1 cellular context compared by ENCODE assay signal in the genomic region with DNA sequence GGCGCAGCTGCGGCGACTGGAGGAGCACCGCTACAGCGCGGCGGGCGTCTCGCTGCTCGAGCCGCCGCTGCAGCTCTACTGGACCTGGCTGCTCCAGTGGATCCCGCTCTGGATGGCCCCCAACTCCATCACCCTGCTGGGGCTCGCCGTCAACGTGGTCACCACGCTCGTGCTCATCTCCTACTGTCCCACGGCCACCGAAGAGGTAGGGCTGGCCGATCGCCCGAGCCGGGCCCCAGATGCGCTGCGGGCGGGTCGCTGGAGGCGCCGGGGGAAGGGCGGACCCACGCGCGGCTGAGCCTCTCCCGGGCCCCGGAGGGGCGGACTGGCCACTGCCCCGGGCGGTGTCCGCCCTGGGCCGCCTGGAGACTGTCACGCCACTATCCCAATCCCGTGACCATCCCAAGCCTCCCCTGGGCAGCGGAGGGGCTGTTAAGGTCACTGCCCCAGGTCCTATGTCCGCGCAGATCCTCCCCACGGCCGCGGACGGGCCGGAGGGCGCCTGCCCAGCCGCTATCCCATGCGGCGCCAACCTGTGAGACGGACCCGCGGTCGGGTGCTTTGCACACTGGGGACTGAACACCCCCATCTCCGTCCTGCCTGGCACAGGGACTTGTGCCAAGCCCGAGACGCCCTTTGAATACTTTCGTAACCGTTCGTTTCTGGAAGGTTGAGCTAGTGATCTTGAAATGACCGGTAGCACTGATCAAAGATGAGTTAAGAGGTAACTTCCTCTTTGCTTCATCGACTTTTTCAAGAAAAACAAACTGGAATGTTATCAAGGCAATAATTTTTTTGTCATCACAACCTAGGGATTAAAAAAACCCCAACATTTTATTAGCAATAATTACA.
TF ChIP-seq lines count a peak whose summit lies in the region.

No MANE protein-coding gene starts in this region.

TF ChIP-seq in HepG2, 621 proteins besides CTCF, POLR2A, EP300 and RAD21 (continued from another document and continues in another):
- TF ChIP-seq, protein P1, sequence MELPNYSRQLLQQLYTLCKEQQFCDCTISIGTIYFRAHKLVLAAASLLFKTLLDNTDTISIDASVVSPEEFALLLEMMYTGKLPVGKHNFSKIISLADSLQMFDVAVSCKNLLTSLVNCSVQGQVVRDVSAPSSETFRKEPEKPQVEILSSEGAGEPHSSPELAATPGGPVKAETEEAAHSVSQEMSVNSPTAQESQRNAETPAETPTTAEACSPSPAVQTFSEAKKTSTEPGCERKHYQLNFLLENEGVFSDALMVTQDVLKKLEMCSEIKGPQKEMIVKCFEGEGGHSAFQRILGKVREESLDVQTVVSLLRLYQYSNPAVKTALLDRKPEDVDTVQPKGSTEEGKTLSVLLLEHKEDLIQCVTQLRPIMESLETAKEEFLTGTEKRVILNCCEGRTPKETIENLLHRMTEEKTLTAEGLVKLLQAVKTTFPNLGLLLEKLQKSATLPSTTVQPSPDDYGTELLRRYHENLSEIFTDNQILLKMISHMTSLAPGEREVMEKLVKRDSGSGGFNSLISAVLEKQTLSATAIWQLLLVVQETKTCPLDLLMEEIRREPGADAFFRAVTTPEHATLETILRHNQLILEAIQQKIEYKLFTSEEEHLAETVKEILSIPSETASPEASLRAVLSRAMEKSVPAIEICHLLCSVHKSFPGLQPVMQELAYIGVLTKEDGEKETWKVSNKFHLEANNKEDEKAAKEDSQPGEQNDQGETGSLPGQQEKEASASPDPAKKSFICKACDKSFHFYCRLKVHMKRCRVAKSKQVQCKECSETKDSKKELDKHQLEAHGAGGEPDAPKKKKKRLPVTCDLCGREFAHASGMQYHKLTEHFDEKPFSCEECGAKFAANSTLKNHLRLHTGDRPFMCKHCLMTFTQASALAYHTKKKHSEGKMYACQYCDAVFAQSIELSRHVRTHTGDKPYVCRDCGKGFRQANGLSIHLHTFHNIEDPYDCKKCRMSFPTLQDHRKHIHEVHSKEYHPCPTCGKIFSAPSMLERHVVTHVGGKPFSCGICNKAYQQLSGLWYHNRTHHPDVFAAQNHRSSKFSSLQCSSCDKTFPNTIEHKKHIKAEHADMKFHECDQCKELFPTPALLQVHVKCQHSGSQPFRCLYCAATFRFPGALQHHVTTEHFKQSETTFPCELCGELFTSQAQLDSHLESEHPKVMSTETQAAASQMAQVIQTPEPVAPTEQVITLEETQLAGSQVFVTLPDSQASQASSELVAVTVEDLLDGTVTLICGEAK (IDR thresholded peaks at IDR 0.05) = no peak
- TF ChIP-seq, protein P1 (CRISPR knock-in tag; IDR thresholded peaks at IDR 0.05) = 0 out of 2 replicates have a peak, but pooled peaks have one; percentile 43
- TF ChIP-seq ZFX (CRISPR knock-in tag; IDR thresholded peaks at IDR 0.05; ENCODE audit: low read depth) (peak; percentile 39; the same call in 1 of the 2 replicates), ZSCAN22 (CRISPR knock-in tag; IDR thresholded peaks at IDR 0.05) (no peak), ZNF775 (CRISPR knock-in tag; IDR thresholded peaks at IDR 0.05; ENCODE audit: borderline replicate concordance) (no peak), ZFY (CRISPR knock-in tag; IDR thresholded peaks at IDR 0.05) (0 out of 2 replicates have a peak, but pooled peaks have one; percentile 4), ARNT2 (CRISPR knock-in tag; IDR thresholded peaks at IDR 0.05; ENCODE audit: low read depth) (peak; percentile 69), ZNF263 (CRISPR knock-in tag; IDR thresholded peaks at IDR 0.05) (no peak), SMC3 (IDR thresholded peaks at IDR 0.05; ENCODE audit: low read length) (no peak), ZNF660 (CRISPR knock-in tag; IDR thresholded peaks at IDR 0.05; ENCODE audit: borderline replicate concordance, low read depth) (no peak), HMGA1 (CRISPR knock-in tag; conservative IDR thresholded peaks at IDR 0.05) (no peak), FOXO1 (CRISPR knock-in tag; IDR thresholded peaks at IDR 0.05) (no peak), ZNF777 (CRISPR knock-in tag; IDR thresholded peaks at IDR 0.05) (peak; percentile 29; the same call in 1 of the 2 replicates), ISL2 (CRISPR knock-in tag; IDR thresholded peaks at IDR 0.05) (no peak; the same call in 1 of the 2 replicates), ZNF3 (CRISPR knock-in tag; IDR thresholded peaks at IDR 0.05) (no peak), ZNF180 (CRISPR knock-in tag; IDR thresholded peaks at IDR 0.05; ENCODE audit: borderline replicate concordance, low read depth) (no peak), FOXA1 (IDR thresholded peaks at IDR 0.05) (no peak), FOXA1 (CRISPR knock-in tag; IDR thresholded peaks at IDR 0.05) (no peak), PCBP2 (optimal IDR thresholded peaks at IDR 0.05; ENCODE audit: low read depth, low read length, poor library complexity, severe bottlenecking) (no peak), ZNF766 (CRISPR knock-in tag; IDR thresholded peaks at IDR 0.05; ENCODE audit: borderline replicate concordance) (no peak), MTF1 (CRISPR knock-in tag; IDR thresholded peaks at IDR 0.05) (no peak), ZSCAN30 (CRISPR knock-in tag; IDR thresholded peaks at IDR 0.05) (no peak)
- TF ChIP-seq, protein P2, sequence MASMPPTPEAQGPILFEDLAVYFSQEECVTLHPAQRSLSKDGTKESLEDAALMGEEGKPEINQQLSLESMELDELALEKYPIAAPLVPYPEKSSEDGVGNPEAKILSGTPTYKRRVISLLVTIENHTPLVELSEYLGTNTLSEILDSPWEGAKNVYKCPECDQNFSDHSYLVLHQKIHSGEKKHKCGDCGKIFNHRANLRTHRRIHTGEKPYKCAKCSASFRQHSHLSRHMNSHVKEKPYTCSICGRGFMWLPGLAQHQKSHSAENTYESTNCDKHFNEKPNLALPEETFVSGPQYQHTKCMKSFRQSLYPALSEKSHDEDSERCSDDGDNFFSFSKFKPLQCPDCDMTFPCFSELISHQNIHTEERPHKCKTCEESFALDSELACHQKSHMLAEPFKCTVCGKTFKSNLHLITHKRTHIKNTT (CRISPR knock-in tag; IDR thresholded peaks at IDR 0.05) = no peak
- TF ChIP-seq, protein P3, sequence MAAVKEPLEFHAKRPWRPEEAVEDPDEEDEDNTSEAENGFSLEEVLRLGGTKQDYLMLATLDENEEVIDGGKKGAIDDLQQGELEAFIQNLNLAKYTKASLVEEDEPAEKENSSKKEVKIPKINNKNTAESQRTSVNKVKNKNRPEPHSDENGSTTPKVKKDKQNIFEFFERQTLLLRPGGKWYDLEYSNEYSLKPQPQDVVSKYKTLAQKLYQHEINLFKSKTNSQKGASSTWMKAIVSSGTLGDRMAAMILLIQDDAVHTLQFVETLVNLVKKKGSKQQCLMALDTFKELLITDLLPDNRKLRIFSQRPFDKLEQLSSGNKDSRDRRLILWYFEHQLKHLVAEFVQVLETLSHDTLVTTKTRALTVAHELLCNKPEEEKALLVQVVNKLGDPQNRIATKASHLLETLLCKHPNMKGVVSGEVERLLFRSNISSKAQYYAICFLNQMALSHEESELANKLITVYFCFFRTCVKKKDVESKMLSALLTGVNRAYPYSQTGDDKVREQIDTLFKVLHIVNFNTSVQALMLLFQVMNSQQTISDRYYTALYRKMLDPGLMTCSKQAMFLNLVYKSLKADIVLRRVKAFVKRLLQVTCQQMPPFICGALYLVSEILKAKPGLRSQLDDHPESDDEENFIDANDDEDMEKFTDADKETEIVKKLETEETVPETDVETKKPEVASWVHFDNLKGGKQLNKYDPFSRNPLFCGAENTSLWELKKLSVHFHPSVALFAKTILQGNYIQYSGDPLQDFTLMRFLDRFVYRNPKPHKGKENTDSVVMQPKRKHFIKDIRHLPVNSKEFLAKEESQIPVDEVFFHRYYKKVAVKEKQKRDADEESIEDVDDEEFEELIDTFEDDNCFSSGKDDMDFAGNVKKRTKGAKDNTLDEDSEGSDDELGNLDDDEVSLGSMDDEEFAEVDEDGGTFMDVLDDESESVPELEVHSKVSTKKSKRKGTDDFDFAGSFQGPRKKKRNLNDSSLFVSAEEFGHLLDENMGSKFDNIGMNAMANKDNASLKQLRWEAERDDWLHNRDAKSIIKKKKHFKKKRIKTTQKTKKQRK (IDR thresholded peaks at IDR 0.05; ENCODE audit: low read length) = no peak
- TF ChIP-seq, protein P4, sequence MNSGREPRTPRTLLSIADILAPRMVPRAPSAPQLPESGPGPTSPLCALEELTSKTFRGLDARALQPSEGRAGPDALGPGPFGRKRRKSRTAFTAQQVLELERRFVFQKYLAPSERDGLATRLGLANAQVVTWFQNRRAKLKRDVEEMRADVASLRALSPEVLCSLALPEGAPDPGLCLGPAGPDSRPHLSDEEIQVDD (CRISPR knock-in tag; IDR thresholded peaks at IDR 0.05; ENCODE audit: borderline replicate concordance) = no peak
- TF ChIP-seq, protein P5, sequence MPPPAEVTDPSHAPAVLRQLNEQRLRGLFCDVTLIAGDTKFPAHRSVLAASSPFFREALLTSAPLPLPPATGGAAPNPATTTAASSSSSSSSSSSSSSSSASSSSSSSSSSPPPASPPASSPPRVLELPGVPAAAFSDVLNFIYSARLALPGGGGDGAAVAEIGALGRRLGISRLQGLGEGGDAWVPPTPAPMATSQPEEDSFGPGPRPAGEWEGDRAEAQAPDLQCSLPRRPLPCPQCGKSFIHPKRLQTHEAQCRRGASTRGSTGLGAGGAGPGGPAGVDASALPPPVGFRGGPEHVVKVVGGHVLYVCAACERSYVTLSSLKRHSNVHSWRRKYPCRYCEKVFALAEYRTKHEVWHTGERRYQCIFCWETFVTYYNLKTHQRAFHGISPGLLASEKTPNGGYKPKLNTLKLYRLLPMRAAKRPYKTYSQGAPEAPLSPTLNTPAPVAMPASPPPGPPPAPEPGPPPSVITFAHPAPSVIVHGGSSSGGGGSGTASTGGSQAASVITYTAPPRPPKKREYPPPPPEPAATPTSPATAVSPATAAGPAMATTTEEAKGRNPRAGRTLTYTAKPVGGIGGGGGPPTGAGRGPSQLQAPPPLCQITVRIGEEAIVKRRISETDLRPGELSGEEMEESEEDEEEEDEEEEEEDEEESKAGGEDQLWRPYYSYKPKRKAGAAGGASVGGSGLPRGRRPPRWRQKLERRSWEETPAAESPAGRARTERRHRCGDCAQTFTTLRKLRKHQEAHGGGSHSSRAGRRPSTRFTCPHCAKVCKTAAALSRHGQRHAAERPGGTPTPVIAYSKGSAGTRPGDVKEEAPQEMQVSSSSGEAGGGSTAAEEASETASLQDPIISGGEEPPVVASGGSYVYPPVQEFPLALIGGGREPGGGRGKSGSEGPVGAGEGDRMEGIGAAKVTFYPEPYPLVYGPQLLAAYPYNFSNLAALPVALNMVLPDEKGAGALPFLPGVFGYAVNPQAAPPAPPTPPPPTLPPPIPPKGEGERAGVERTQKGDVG (CRISPR knock-in tag; IDR thresholded peaks at IDR 0.05; ENCODE audit: borderline replicate concordance) = no peak
- TF ChIP-seq, protein P6, sequence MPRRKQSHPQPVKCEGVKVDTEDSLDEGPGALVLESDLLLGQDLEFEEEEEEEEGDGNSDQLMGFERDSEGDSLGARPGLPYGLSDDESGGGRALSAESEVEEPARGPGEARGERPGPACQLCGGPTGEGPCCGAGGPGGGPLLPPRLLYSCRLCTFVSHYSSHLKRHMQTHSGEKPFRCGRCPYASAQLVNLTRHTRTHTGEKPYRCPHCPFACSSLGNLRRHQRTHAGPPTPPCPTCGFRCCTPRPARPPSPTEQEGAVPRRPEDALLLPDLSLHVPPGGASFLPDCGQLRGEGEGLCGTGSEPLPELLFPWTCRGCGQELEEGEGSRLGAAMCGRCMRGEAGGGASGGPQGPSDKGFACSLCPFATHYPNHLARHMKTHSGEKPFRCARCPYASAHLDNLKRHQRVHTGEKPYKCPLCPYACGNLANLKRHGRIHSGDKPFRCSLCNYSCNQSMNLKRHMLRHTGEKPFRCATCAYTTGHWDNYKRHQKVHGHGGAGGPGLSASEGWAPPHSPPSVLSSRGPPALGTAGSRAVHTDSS (CRISPR knock-in tag; conservative IDR thresholded peaks at IDR 0.05) = no peak
- TF ChIP-seq, protein P7, sequence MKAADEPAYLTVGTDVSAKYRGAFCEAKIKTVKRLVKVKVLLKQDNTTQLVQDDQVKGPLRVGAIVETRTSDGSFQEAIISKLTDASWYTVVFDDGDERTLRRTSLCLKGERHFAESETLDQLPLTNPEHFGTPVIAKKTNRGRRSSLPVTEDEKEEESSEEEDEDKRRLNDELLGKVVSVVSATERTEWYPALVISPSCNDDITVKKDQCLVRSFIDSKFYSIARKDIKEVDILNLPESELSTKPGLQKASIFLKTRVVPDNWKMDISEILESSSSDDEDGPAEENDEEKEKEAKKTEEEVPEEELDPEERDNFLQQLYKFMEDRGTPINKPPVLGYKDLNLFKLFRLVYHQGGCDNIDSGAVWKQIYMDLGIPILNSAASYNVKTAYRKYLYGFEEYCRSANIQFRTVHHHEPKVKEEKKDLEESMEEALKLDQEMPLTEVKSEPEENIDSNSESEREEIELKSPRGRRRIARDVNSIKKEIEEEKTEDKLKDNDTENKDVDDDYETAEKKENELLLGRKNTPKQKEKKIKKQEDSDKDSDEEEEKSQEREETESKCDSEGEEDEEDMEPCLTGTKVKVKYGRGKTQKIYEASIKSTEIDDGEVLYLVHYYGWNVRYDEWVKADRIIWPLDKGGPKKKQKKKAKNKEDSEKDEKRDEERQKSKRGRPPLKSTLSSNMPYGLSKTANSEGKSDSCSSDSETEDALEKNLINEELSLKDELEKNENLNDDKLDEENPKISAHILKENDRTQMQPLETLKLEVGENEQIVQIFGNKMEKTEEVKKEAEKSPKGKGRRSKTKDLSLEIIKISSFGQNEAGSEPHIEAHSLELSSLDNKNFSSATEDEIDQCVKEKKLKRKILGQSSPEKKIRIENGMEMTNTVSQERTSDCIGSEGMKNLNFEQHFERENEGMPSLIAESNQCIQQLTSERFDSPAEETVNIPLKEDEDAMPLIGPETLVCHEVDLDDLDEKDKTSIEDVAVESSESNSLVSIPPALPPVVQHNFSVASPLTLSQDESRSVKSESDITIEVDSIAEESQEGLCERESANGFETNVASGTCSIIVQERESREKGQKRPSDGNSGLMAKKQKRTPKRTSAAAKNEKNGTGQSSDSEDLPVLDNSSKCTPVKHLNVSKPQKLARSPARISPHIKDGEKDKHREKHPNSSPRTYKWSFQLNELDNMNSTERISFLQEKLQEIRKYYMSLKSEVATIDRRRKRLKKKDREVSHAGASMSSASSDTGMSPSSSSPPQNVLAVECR (CRISPR knock-in tag; IDR thresholded peaks at IDR 0.05; ENCODE audit: borderline replicate concordance) = peak; percentile 46
